In the genomic region with DNA sequence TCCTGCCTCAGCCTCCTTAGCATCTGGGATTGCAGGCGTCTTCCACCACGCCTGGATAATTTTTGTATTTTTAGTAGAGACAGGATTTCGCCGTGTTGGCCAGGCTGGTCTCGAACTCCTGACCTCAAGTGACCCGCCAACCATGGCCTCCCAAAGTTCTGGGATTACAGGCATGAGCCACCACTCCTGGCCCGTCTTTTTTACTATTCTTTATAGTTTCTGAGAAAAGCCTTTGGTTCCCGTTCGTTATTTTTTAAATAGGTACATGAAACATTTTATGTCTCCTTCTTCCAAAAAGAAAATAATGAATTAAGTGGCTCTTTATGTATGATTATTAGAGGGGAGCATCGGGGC, we compare ENCODE assay signal across 3 cellular contexts.
TF ChIP-seq lines count a peak whose summit lies in the region.

No MANE protein-coding gene starts in this region.

TF ChIP-seq in SK-N-SH, 30 proteins besides CTCF, POLR2A, EP300 and RAD21:
- TF ChIP-seq MEF2A (IDR thresholded peaks at IDR 0.05; ENCODE audit: borderline replicate concordance, low read depth) (no peak), TCF12 (IDR thresholded peaks at IDR 0.05) (no peak), YY1 (IDR thresholded peaks at IDR 0.05; ENCODE audit: low read depth) (no peak), FOSL2 (IDR thresholded peaks at IDR 0.05; ENCODE audit: borderline replicate concordance, low read depth) (no peak), TEAD4 (IDR thresholded peaks at IDR 0.05; ENCODE audit: borderline replicate concordance, insufficient read depth) (no peak), ELF1 (IDR thresholded peaks at IDR 0.05) (no peak), FOXJ3 (CRISPR knock-in tag; IDR thresholded peaks at IDR 0.05) (no peak)
- TF ChIP-seq, protein P1, sequence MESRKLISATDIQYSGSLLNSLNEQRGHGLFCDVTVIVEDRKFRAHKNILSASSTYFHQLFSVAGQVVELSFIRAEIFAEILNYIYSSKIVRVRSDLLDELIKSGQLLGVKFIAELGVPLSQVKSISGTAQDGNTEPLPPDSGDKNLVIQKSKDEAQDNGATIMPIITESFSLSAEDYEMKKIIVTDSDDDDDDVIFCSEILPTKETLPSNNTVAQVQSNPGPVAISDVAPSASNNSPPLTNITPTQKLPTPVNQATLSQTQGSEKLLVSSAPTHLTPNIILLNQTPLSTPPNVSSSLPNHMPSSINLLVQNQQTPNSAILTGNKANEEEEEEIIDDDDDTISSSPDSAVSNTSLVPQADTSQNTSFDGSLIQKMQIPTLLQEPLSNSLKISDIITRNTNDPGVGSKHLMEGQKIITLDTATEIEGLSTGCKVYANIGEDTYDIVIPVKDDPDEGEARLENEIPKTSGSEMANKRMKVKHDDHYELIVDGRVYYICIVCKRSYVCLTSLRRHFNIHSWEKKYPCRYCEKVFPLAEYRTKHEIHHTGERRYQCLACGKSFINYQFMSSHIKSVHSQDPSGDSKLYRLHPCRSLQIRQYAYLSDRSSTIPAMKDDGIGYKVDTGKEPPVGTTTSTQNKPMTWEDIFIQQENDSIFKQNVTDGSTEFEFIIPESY (IDR thresholded peaks at IDR 0.05; ENCODE audit: borderline replicate concordance, low read depth), result no peak
- TF ChIP-seq, protein P2, sequence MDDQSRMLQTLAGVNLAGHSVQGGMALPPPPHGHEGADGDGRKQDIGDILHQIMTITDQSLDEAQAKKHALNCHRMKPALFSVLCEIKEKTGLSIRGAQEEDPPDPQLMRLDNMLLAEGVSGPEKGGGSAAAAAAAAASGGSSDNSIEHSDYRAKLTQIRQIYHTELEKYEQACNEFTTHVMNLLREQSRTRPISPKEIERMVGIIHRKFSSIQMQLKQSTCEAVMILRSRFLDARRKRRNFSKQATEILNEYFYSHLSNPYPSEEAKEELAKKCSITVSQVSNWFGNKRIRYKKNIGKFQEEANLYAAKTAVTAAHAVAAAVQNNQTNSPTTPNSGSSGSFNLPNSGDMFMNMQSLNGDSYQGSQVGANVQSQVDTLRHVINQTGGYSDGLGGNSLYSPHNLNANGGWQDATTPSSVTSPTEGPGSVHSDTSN (IDR thresholded peaks at IDR 0.05), result no peak
- TF ChIP-seq, protein P3, sequence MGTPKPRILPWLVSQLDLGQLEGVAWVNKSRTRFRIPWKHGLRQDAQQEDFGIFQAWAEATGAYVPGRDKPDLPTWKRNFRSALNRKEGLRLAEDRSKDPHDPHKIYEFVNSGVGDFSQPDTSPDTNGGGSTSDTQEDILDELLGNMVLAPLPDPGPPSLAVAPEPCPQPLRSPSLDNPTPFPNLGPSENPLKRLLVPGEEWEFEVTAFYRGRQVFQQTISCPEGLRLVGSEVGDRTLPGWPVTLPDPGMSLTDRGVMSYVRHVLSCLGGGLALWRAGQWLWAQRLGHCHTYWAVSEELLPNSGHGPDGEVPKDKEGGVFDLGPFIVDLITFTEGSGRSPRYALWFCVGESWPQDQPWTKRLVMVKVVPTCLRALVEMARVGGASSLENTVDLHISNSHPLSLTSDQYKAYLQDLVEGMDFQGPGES (IDR thresholded peaks at IDR 0.05; ENCODE audit: low read depth, low read length), result no peak
- TF ChIP-seq, protein P4, sequence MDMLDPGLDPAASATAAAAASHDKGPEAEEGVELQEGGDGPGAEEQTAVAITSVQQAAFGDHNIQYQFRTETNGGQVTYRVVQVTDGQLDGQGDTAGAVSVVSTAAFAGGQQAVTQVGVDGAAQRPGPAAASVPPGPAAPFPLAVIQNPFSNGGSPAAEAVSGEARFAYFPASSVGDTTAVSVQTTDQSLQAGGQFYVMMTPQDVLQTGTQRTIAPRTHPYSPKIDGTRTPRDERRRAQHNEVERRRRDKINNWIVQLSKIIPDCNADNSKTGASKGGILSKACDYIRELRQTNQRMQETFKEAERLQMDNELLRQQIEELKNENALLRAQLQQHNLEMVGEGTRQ (IDR thresholded peaks at IDR 0.05; ENCODE audit: borderline replicate concordance, low read depth, low read length), result no peak

TF ChIP-seq in SK-N-SH treated with all-trans-retinoic acid at 6 μM for 48 hours, 23 proteins besides CTCF, POLR2A, EP300 and RAD21:
- TF ChIP-seq RARB (CRISPR knock-in tag; IDR thresholded peaks at IDR 0.05), result no peak
- no peak for TF ChIP-seq GLIS3 (CRISPR knock-in tag; IDR thresholded peaks at IDR 0.05)
- no peak for TF ChIP-seq PPARA (CRISPR knock-in tag; IDR thresholded peaks at IDR 0.05; ENCODE audit: borderline replicate concordance)
- TF ChIP-seq SNAI2 (CRISPR knock-in tag; IDR thresholded peaks at IDR 0.05), result no peak
- TF ChIP-seq CSDC2 (CRISPR knock-in tag; IDR thresholded peaks at IDR 0.05), result no peak
- no peak for TF ChIP-seq ZC3H10 (CRISPR knock-in tag; IDR thresholded peaks at IDR 0.05)
- no peak for TF ChIP-seq TCF4 (CRISPR knock-in tag; IDR thresholded peaks at IDR 0.05; ENCODE audit: borderline replicate concordance)
- TF ChIP-seq, protein P5, sequence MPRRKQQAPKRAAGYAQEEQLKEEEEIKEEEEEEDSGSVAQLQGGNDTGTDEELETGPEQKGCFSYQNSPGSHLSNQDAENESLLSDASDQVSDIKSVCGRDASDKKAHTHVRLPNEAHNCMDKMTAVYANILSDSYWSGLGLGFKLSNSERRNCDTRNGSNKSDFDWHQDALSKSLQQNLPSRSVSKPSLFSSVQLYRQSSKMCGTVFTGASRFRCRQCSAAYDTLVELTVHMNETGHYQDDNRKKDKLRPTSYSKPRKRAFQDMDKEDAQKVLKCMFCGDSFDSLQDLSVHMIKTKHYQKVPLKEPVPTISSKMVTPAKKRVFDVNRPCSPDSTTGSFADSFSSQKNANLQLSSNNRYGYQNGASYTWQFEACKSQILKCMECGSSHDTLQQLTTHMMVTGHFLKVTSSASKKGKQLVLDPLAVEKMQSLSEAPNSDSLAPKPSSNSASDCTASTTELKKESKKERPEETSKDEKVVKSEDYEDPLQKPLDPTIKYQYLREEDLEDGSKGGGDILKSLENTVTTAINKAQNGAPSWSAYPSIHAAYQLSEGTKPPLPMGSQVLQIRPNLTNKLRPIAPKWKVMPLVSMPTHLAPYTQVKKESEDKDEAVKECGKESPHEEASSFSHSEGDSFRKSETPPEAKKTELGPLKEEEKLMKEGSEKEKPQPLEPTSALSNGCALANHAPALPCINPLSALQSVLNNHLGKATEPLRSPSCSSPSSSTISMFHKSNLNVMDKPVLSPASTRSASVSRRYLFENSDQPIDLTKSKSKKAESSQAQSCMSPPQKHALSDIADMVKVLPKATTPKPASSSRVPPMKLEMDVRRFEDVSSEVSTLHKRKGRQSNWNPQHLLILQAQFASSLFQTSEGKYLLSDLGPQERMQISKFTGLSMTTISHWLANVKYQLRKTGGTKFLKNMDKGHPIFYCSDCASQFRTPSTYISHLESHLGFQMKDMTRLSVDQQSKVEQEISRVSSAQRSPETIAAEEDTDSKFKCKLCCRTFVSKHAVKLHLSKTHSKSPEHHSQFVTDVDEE (CRISPR knock-in tag; IDR thresholded peaks at IDR 0.05), result no peak
- TF ChIP-seq ARNTL (CRISPR knock-in tag; IDR thresholded peaks at IDR 0.05; ENCODE audit: borderline replicate concordance, low read depth), result no peak
- no peak for TF ChIP-seq ZFP3 (CRISPR knock-in tag; IDR thresholded peaks at IDR 0.05)
- TF ChIP-seq ZFP30 (CRISPR knock-in tag; IDR thresholded peaks at IDR 0.05), result no peak
- TF ChIP-seq, protein P6, sequence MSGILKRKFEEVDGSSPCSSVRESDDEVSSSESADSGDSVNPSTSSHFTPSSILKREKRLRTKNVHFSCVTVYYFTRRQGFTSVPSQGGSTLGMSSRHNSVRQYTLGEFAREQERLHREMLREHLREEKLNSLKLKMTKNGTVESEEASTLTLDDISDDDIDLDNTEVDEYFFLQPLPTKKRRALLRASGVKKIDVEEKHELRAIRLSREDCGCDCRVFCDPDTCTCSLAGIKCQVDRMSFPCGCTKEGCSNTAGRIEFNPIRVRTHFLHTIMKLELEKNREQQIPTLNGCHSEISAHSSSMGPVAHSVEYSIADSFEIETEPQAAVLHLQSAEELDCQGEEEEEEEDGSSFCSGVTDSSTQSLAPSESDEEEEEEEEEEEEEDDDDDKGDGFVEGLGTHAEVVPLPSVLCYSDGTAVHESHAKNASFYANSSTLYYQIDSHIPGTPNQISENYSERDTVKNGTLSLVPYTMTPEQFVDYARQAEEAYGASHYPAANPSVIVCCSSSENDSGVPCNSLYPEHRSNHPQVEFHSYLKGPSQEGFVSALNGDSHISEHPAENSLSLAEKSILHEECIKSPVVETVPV (CRISPR knock-in tag; IDR thresholded peaks at IDR 0.05), result no peak
- no peak for TF ChIP-seq ZNF565 (CRISPR knock-in tag; conservative IDR thresholded peaks at IDR 0.05; ENCODE audit: low read depth)
- TF ChIP-seq ZNF70 (CRISPR knock-in tag; IDR thresholded peaks at IDR 0.05), result no peak

TF ChIP-seq in H1, 55 proteins besides CTCF, POLR2A, EP300 and RAD21:
- no peak for TF ChIP-seq CBX5 (IDR thresholded peaks at IDR 0.05; ENCODE audit: low read depth, low read length)
- no peak for TF ChIP-seq POU5F1 (IDR thresholded peaks at IDR 0.05; ENCODE audit: low read depth, low read length)
- no peak for TF ChIP-seq TAF1 (IDR thresholded peaks at IDR 0.05; ENCODE audit: low read depth, low read length)
- TF ChIP-seq JUN (IDR thresholded peaks at IDR 0.05; ENCODE audit: low read depth, low read length), result no peak
- no peak for TF ChIP-seq HDAC2 (IDR thresholded peaks at IDR 0.05; ENCODE audit: borderline replicate concordance in 1 of 2, low read depth in 2 of 2, low read length in 2 of 2)
- TF ChIP-seq CBX8 (IDR thresholded peaks at IDR 0.05; ENCODE audit: borderline replicate concordance, low read depth, low read length), result no peak
- TF ChIP-seq, protein P7, sequence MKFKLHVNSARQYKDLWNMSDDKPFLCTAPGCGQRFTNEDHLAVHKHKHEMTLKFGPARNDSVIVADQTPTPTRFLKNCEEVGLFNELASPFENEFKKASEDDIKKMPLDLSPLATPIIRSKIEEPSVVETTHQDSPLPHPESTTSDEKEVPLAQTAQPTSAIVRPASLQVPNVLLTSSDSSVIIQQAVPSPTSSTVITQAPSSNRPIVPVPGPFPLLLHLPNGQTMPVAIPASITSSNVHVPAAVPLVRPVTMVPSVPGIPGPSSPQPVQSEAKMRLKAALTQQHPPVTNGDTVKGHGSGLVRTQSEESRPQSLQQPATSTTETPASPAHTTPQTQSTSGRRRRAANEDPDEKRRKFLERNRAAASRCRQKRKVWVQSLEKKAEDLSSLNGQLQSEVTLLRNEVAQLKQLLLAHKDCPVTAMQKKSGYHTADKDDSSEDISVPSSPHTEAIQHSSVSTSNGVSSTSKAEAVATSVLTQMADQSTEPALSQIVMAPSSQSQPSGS (IDR thresholded peaks at IDR 0.05; ENCODE audit: low read length), result no peak
- TF ChIP-seq BACH1 (IDR thresholded peaks at IDR 0.05; ENCODE audit: low read length), result no peak
- TF ChIP-seq RFX5 (IDR thresholded peaks at IDR 0.05; ENCODE audit: borderline replicate concordance, low read depth, low read length), result no peak
- no peak for TF ChIP-seq JUND (IDR thresholded peaks at IDR 0.05; ENCODE audit: low read length)
TF ChIP-seq in H1: peak in this region for 0.
